Comparison of ENCODE assay signal across 15 cellular contexts in genomic region chr21:27648560-27648959, GRCh38.
DNase-seq lines count a peak whose midpoint lies in the region; ATAC-seq and TF ChIP-seq lines count a peak whose summit lies in the region.
"Had no signal": no experiment of that assay in that cellular context is flagged by ENCODE, and none has a peak within 500 bp of the region (broad histone marks: within the 10 kb centered on the region; RNA-seq: fewer than 3 reads in every experiment).

No MANE protein-coding gene starts in this region.

- no peaks in the 10 kb centered on the region for H3K9me3 ChIP-seq in tibial artery
- H3K9me3 ChIP-seq: ovary had no signal

- no peaks in the 10 kb centered on the region for H3K36me3 ChIP-seq in tibial artery
- H3K36me3 ChIP-seq: ovary had no signal

- H3K4me1 ChIP-seq in tibial artery, result no peaks in the 10 kb centered on the region

- intact Hi-C loops in tibial artery (cut with DNase I; ENCODE audit: low total_unique reads), result no loop called here

- no peaks in the 10 kb centered on the region for H3K27me3 ChIP-seq in tibial artery
- H3K27me3 ChIP-seq: ovary had no signal

- H3K4me3 ChIP-seq in fibroblast of the aortic adventitia (ENCODE audit: low read depth, low read length), result no peak overlapping the region
- no peak overlapping the region for H3K4me3 ChIP-seq in skeletal muscle cell (ENCODE audit: low read depth, low read length)
- no peak overlapping the region for H3K4me3 ChIP-seq in tibial artery
- H3K4me3 ChIP-seq: ovary had no signal

- no peak for TF ChIP-seq CTCF in fibroblast of the aortic adventitia (IDR thresholded peaks at IDR 0.05; ENCODE audit: insufficient read depth, low read length)
- no peak for TF ChIP-seq CTCF in tibial artery (IDR thresholded peaks at IDR 0.05)

- no peak overlapping the region for H3K27ac ChIP-seq in tibial artery
- H3K27ac ChIP-seq: ovary had no signal

- DNase-seq in H4 (ENCODE audit: low spot score), result peak; percentile 59
- DNase-seq in T1000 (lab: John Stamatoyannopoulos, UW), result peak; percentile 5
- DNase-seq in fibroblast of the aortic adventitia (ENCODE audit: low read depth), result peak; percentile 75
- DNase-seq in skeletal muscle cell (ENCODE audit: low read depth), result peak; percentile 89
- no peak for DNase-seq in GM19240 (ENCODE audit: insufficient read length, low spot score)
- DNase-seq in NCI-H748 treated with DMSO at 0.1 percent for 48 hours (lab: John Stamatoyannopoulos, UW), result no peak
- no peak for DNase-seq in tibial artery
- DNase-seq: activated CD4-positive, alpha-beta T cell treated with anti-CD3 and anti-CD28 coated beads, Interleukin-2, amount 50 U/mL, for 1 hour; COR-L47; head of caudate nucleus; KG1; NCI-H2029; ovary; stimulated activated naive CD8-positive, alpha-beta T cell treated with anti-CD3 and anti-CD28 coated beads, Interleukin-15, amount 100 ng/mL, for 72 hours had no signal

- no peak for ATAC-seq in HG03521 (IDR thresholded peaks at IDR 0.05; ENCODE audit: unreplicated experiment)
- ATAC-seq: stimulated activated naive CD8-positive, alpha-beta T cell treated with anti-CD3 and anti-CD28 coated beads, Interleukin-15, amount 100 ng/mL, for 72 hours had no signal

Comparison
In these comparisons a context has a peak if more than half of its experiments do, and no peak if none do; other contexts are left out.
1. DNase-seq: peak in H4 (single experiment), T1000 (single experiment), fibroblast of the aortic adventitia (single experiment) and skeletal muscle cell (single experiment); none in GM19240 (single experiment), NCI-H748 treated with DMSO at 0.1 percent for 48 hours (single experiment) and tibial artery (0 of 2).